Comparison of ENCODE assay signal across 9 cellular contexts in genomic region chr18:21112543-21113105, GRCh38. TPM values are rescaled to one million over a fixed set of nuclear protein-coding genes. Genes with fewer than 3 reads are reported as not detected.
DNase-seq lines count a peak whose midpoint lies in the region; ATAC-seq and TF ChIP-seq lines count a peak whose summit lies in the region.
"Had no signal": no experiment of that assay in that cellular context is flagged by ENCODE, and none has a peak within 500 bp of the region (broad histone marks: within the 10 kb centered on the region; RNA-seq: fewer than 3 reads in every experiment).

No MANE protein-coding gene starts in this region.

- H3K27me3 ChIP-seq in PC-9 (ENCODE audit: insufficient read depth, low read depth) = no peaks in the 10 kb centered on the region
- H3K27me3 ChIP-seq in parathyroid adenoma (ENCODE audit: control insufficient read depth, insufficient read depth, low read length) = no peaks in the 10 kb centered on the region

- no TSS peak for BruUV-seq in PC-9 (replicated peaks; lab: Mats Ljungman, UMichigan)

- no peaks in the 10 kb centered on the region for H3F3A ChIP-seq in PC-9 (ENCODE audit: insufficient read depth, low read depth)

- no peak overlapping the region for H3K9ac ChIP-seq in parathyroid adenoma

- H3K4me3 ChIP-seq in PC-9 = peak overlapping the region; percentile 68
- peak overlapping the region; percentile 64 for H3K4me3 ChIP-seq in parathyroid adenoma (ENCODE audit: low read depth, low read length)

- TF ChIP-seq CTCF in PC-9 (conservative IDR thresholded peaks at IDR 0.05) (no peak), parathyroid adenoma (IDR thresholded peaks at IDR 0.05) (no peak)

- H3K27ac ChIP-seq in PC-9 (no peak overlapping the region), parathyroid adenoma (peak overlapping the region; percentile 43)

- no peaks in the 10 kb centered on the region for H3K9me2 ChIP-seq in PC-9 (ENCODE audit: insufficient read depth)

- CTCF ChIA-PET in PC-9 (lab: Charles Lee) = interaction anchor here (0.7 kb wide), 1 partner anchor 1680 kb away, joined by 5 read pairs; no protein-coding TSS in a partner anchor

- intact Hi-C loops in PC-9 (cut with micrococcal nuclease; ENCODE audit: unreplicated experiment) = loop anchor here (5.0 kb wide), 1 partner anchor 35 kb away; no protein-coding TSS in a partner anchor

- no peak for TF ChIP-seq POLR2A in erythroblast (IDR thresholded peaks at IDR 0.05; ENCODE audit: low read length)

- H2AFZ ChIP-seq in PC-9 (peak overlapping the region; percentile 86), parathyroid adenoma (peak overlapping the region; percentile 59)

- no peak for ATAC-seq in esophagus mucosa

- peaks cover 27% of the 10 kb centered on the region for H3K4me1 ChIP-seq in PC-9 (replicated peaks; ENCODE audit: insufficient read depth)
- H3K4me1 ChIP-seq in parathyroid adenoma = peaks cover 10% of the 10 kb centered on the region

- H3K4me2 ChIP-seq in PC-9 (peak overlapping the region; percentile 83), parathyroid adenoma (ENCODE audit: low read length) (peak overlapping the region; percentile 67)

- H3K9me3 ChIP-seq in PC-9 (ENCODE audit: insufficient read depth, low read depth) (no peaks in the 10 kb centered on the region), parathyroid adenoma (ENCODE audit: control insufficient read depth, low read length) (no peaks in the 10 kb centered on the region)

- POLR2A ChIA-PET in PC-9 (lab: Charles Lee; ENCODE audit: unreplicated experiment) = no interaction called here

- no peaks in the 10 kb centered on the region for H3K36me3 ChIP-seq in PC-9 (ENCODE audit: low read depth)
- H3K36me3 ChIP-seq in parathyroid adenoma (ENCODE audit: control insufficient read depth, insufficient read depth, low read length) = no peaks in the 10 kb centered on the region

- H3K79me2 ChIP-seq in PC-9 (ENCODE audit: low read depth) = peaks cover 39% of the 10 kb centered on the region
- H3K79me2 ChIP-seq in parathyroid adenoma = peaks cover 29% of the 10 kb centered on the region

- DNase-seq in EL = peak; percentile 11
- DNase-seq in PC-9 = no peak
- DNase-seq in erythroblast (lab: John Stamatoyannopoulos, UW) = peak; percentile 38 to 52
- no peak for DNase-seq in stimulated activated CD4-positive, alpha-beta T cell treated with anti-CD3 and anti-CD28 coated beads, Interleukin-4, amount 100 ng/mL, for 24 hours
- DNase-seq in NCI-H2196 (lab: John Stamatoyannopoulos, UW; ENCODE audit: unreplicated experiment) = no peak
- no peak for DNase-seq in NCI-H187 treated with DMSO at 0.1 percent for 48 hours (lab: John Stamatoyannopoulos, UW)
- DNase-seq: activated naive CD8-positive, alpha-beta T cell treated with anti-CD3 and anti-CD28 coated beads, Interleukin-2, amount 10 ng/mL, durations not matched to agents 7 days and 5 days had no signal

- H4K20me1 ChIP-seq in PC-9 (ENCODE audit: insufficient read depth) = peaks cover 14% of the 10 kb centered on the region

RNA-seq across cellular contexts. Expression of gene ROCK1, which starts 1.0 kb away (rescaled TPM):
- total RNA-seq in PC-9 (2021) (17.7 and 26.8 TPM in 2 replicates), esophagus mucosa (16.8 TPM)

Comparison
In these comparisons a context has a peak if more than half of its experiments do, and no peak if none do; other contexts are left out.
1. DNase-seq: peak in EL (single experiment) and erythroblast (2 of 2); none in PC-9 (0 of 2), stimulated activated CD4-positive, alpha-beta T cell treated with anti-CD3 and anti-CD28 coated beads, Interleukin-4, amount 100 ng/mL, for 24 hours (single experiment), NCI-H2196 (single experiment) and NCI-H187 treated with DMSO at 0.1 percent for 48 hours (single experiment).